Comparison of ENCODE assay signal across 8 cellular contexts in the genomic region with DNA sequence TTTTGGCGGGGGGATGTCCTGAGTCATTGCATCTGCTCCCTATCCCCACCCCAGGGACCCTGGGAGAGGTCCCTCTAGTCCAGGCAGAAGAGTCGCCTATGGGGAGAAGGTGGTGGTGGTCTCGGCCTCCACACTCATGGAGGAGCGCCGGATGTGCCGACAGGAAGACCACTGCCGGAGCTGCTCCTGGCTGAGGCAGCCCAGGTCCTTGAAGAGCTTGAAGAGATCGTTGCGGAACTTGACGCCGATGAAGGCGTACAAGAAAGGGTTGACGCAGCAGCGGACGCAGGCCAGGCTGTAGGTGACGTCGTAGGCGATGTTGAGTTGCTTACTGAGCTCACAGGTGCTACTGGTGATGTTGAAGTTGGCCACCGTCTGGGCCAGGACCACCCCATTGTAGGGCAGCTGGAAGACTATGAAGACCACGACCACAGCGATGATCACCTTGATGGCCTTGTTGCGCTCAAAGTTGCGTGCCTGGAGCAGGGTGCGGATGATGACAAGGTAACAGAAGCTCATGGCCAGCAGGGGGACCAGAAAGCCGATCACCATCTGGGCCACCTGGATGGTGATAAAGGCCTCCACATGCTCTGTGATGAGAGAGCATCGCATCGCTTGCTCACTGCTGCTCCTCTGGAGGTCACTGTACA. TPM values are rescaled to one million over a fixed set of nuclear protein-coding genes. Genes with fewer than 3 reads are reported as not detected.
DNase-seq lines count a peak whose midpoint lies in the region; ATAC-seq and TF ChIP-seq lines count a peak whose summit lies in the region.

No MANE protein-coding gene starts in this region.

- H3K4me1 ChIP-seq in adipocyte (ENCODE audit: control insufficient read depth, insufficient read depth, low read length) (peaks cover 96% of the 10 kb centered on the region), mesenchymal stem cell (ENCODE audit: control insufficient read depth, insufficient read depth, low read depth, low read length) (peaks cover 44% of the 10 kb centered on the region), tibial artery (peaks cover 10 to 63% (median 40%) of the 10 kb centered on the region in 4 donors)

- ATAC-seq in HG03521 (IDR thresholded peaks at IDR 0.05; ENCODE audit: unreplicated experiment), result no peak

- H3K18ac ChIP-seq in mesenchymal stem cell (ENCODE audit: low read depth in 1 of 2, low read length in 2 of 2), result peak overlapping the region; percentile 10 to 94

- intact Hi-C loops in tibial artery (cut with DNase I; ENCODE audit: low total_unique reads), result loop anchor here (5.0 kb wide), 1 partner anchor 112 kb away; a partner anchor contains a TSS

- H2BK120ac ChIP-seq in mesenchymal stem cell (ENCODE audit: low read depth, low read length), result no peak overlapping the region

- H3K4me3 ChIP-seq in adipocyte (ENCODE audit: low read length) (peak overlapping the region; percentile 78), mesenchymal stem cell (ENCODE audit: insufficient read depth in 1 of 2, low read depth in 1 of 2, low read length in 2 of 2) (peak overlapping the region in 1 of 2 experiments; percentile 66), tibial artery (no peak overlapping the region)

- H3K9me3 ChIP-seq in adipocyte (ENCODE audit: control insufficient read depth, low read length), result no peaks in the 10 kb centered on the region
- no peaks in the 10 kb centered on the region for H3K9me3 ChIP-seq in mesenchymal stem cell (ENCODE audit: control insufficient read depth, low read length)
- H3K9me3 ChIP-seq in tibial artery, result no peaks in the 10 kb centered on the region

- 98% methylated on average over 26 of the region's 27 CpGs for WGBS in mesenchymal stem cell

- H3K27me3 ChIP-seq in adipocyte (replicated peaks; ENCODE audit: control insufficient read depth, insufficient read depth, low read length) (no peaks in the 10 kb centered on the region), mesenchymal stem cell (ENCODE audit: control insufficient read depth in 1 of 2, insufficient read depth in 1 of 2, low read length in 2 of 2) (no peaks in the 10 kb centered on the region), tibial artery (no peaks in the 10 kb centered on the region)

- no peak overlapping the region for H3K27ac ChIP-seq in mesenchymal stem cell (ENCODE audit: low read length, poor library complexity, severe bottlenecking)
- H3K27ac ChIP-seq in tibial artery, result peak overlapping the region; percentile 78 to 79

- DNase-seq in activated CD4-positive, alpha-beta T cell treated with anti-CD3 and anti-CD28 coated beads, Interleukin-2, amount 50 U/mL, for 1 hour, result peak; percentile 31
- DNase-seq in activated CD4-positive, alpha-beta T cell treated with anti-CD3 and anti-CD28 coated beads, Interleukin-2, amount 50 U/mL, for 4 hours, result no peak
- DNase-seq in adipocyte (ENCODE audit: low read depth) (no peak), mesenchymal stem cell (no peak), tibial artery (peak in 1 of 2 donors; percentile 62), NCI-H187 (lab: John Stamatoyannopoulos, UW) (no peak), GDM1 (lab: John Stamatoyannopoulos, UW) (no peak)

- TF ChIP-seq CTCF in tibial artery (IDR thresholded peaks at IDR 0.05), result no peak

- H3K36me3 ChIP-seq in adipocyte (ENCODE audit: control insufficient read depth, insufficient read depth, low read length, severe bottlenecking) (no peaks in the 10 kb centered on the region), mesenchymal stem cell (ENCODE audit: control insufficient read depth in 1 of 2, insufficient read depth in 2 of 2, low read depth in 1 of 2, low read length in 2 of 2) (peaks cover 3 to 15% of the 10 kb centered on the region in 2 experiments), tibial artery (no peaks in the 10 kb centered on the region)

- no peak overlapping the region for H2AFZ ChIP-seq in mesenchymal stem cell (ENCODE audit: low read depth, low read length)

- H2BK12ac ChIP-seq in mesenchymal stem cell (ENCODE audit: low read length in 2 of 2), result peak overlapping the region; percentile 57 to 65

- no peak overlapping the region for H2BK5ac ChIP-seq in mesenchymal stem cell (ENCODE audit: low read depth, low read length, poor library complexity, severe bottlenecking)

- peak overlapping the region; percentile 42 for H2AK5ac ChIP-seq in mesenchymal stem cell (ENCODE audit: low read length, severe bottlenecking)

- no peak overlapping the region for H4K8ac ChIP-seq in mesenchymal stem cell (ENCODE audit: low read length)

- H3K9ac ChIP-seq in adipocyte (ENCODE audit: low read length) (peak overlapping the region; percentile 91), mesenchymal stem cell (ENCODE audit: low read length) (peak overlapping the region; percentile 94)

- no peak overlapping the region for H3K23ac ChIP-seq in mesenchymal stem cell (ENCODE audit: low read length in 2 of 2)

- H3K4me2 ChIP-seq in mesenchymal stem cell (ENCODE audit: low read length, poor library complexity, severe bottlenecking), result no peak overlapping the region

- peak overlapping the region; percentile 58 for H4K91ac ChIP-seq in mesenchymal stem cell (ENCODE audit: low read length)

- no peaks in the 10 kb centered on the region for H3K79me1 ChIP-seq in mesenchymal stem cell (replicated peaks; ENCODE audit: low read length, poor library complexity, severe bottlenecking)

- peak overlapping the region; percentile 20 to 52 for H3K4ac ChIP-seq in mesenchymal stem cell (ENCODE audit: low read depth in 1 of 2, low read length in 2 of 2)

- H3K14ac ChIP-seq in mesenchymal stem cell (ENCODE audit: low read length in 2 of 2), result no peak overlapping the region

- peak overlapping the region; percentile 78 for H2BK15ac ChIP-seq in mesenchymal stem cell (ENCODE audit: low read depth, poor library complexity, severe bottlenecking)

RNA-seq across cellular contexts. Expression of a gene that starts 10.5 kb away (rescaled TPM):
- 0.08 TPM for polyA plus RNA-seq in mesenchymal stem cell (2013, experiment 1 of 2)
- polyA plus RNA-seq in mesenchymal stem cell (2013, experiment 2 of 2), result 0.14 TPM

RNA-seq across cellular contexts. Expression of a gene that starts 53.3 kb away (rescaled TPM):
- not detected for polyA plus RNA-seq in mesenchymal stem cell (2013, experiment 1 of 2)
- polyA plus RNA-seq in mesenchymal stem cell (2013, experiment 2 of 2), result 0.12 TPM
